In genomic region chr7:40698214-40698920, GRCh38 we compare ENCODE assay signal across 26 cellular contexts.
DNase-seq lines count a peak whose midpoint lies in the region; FAIRE-seq and TF ChIP-seq lines count a peak whose summit lies in the region.
"Had no signal": no experiment of that assay in that cellular context is flagged by ENCODE, and none has a peak within 500 bp of the region (broad histone marks: within the 10 kb centered on the region; RNA-seq: fewer than 3 reads in every experiment).

No MANE protein-coding gene starts in this region.

- peak; percentile 20 for FAIRE-seq in urothelium cell line (lab: Jason Lieb, UNC)
- FAIRE-seq: K562 had no signal

- TF ChIP-seq POLR2A in erythroblast (IDR thresholded peaks at IDR 0.05; ENCODE audit: low read length) = no peak

- peak; percentile 40 for DNase-seq in ELR (ENCODE audit: low read depth)
- peak; percentile 45 for DNase-seq in NOMO-1 treated with DMSO at 0.1 percent for 48 hours (lab: John Stamatoyannopoulos, UW; ENCODE audit: unreplicated experiment)
- DNase-seq in caudate nucleus (lab: John Stamatoyannopoulos, UW) = peak in 5 of 61 donors; percentile 11 to 62 (median 34)
- peak; percentile 31 for DNase-seq in urothelium cell line (ENCODE audit: low spot score)
- DNase-seq in erythroblast (lab: John Stamatoyannopoulos, UW) = no peak
- DNase-seq in NCI-H2196 treated with DMSO at 0.1 percent for 48 hours (lab: John Stamatoyannopoulos, UW; ENCODE audit: unreplicated experiment) = no peak
- DNase-seq in stimulated activated CD4-positive, alpha-beta T cell treated with anti-CD3 and anti-CD28 coated beads, Interleukin-2, amount 100 ng/mL, for 24 hours = no peak
- DNase-seq: activated CD4-positive, alpha-beta T cell treated with anti-CD3 and anti-CD28 coated beads for 48 hours; amniotic stem cell; brain microvascular endothelial cell; colonic mucosa; DMS79 treated with DMSO at 0.1 percent for 48 hours; effector CD4-positive, alpha-beta T cell; glutamatergic neuron; NCI-H1417 treated with DMSO at 0.1 percent for 48 hours; NCI-H2029 treated with DMSO at 0.1 percent for 48 hours; NCI-H2227 treated with DMSO at 0.1 percent for 48 hours; NCI-H526 treated with DMSO at 0.1 percent for 48 hours; NK-92 treated with Interleukin-12 subunit alpha and Interleukin-12 subunit beta, amount 100 ng/mL, for 24 hours; right cardiac atrium; SHP77 treated with DMSO at 0.1 percent for 48 hours; stimulated activated CD4-positive, alpha-beta T cell treated with anti-CD3 and anti-CD28 coated beads, Interleukin-2, amount 100 ng/mL, for 48 hours; tibial artery had no signal

- peak overlapping the region; percentile 76 for H3K27ac ChIP-seq in caudate nucleus (ENCODE audit: low read depth, low read length)
- H3K27ac ChIP-seq: brain microvascular endothelial cell, colonic mucosa, epithelial cell of prostate, tibial artery, VCaP had no signal

Comparison
In these comparisons a context has a peak if more than half of its experiments do, and no peak if none do; other contexts are left out.
1. DNase-seq: peak in ELR (single experiment), NOMO-1 treated with DMSO at 0.1 percent for 48 hours (single experiment) and urothelium cell line (single experiment); none in erythroblast (0 of 2), NCI-H2196 treated with DMSO at 0.1 percent for 48 hours (single experiment) and stimulated activated CD4-positive, alpha-beta T cell treated with anti-CD3 and anti-CD28 coated beads, Interleukin-2, amount 100 ng/mL, for 24 hours (0 of 2).